ENCODE assay signal across 18 cellular contexts in genomic region chr5:31027726-31028125, GRCh38.
DNase-seq lines count a peak whose midpoint lies in the region; ATAC-seq, FAIRE-seq and TF ChIP-seq lines count a peak whose summit lies in the region.
"Had no signal": no experiment of that assay in that cellular context is flagged by ENCODE, and none has a peak within 500 bp of the region (broad histone marks: within the 10 kb centered on the region; RNA-seq: fewer than 3 reads in every experiment).

No MANE protein-coding gene starts in this region.

- H3K27me3 Mint-ChIP-seq in glutamatergic neuron (ENCODE audit: unreplicated experiment), result no peaks in the 10 kb centered on the region
- H3K27me3 Mint-ChIP-seq: CD8-positive, alpha-beta memory T cell had no signal

- no peak overlapping the region for H3K9ac ChIP-seq in smooth muscle cell (ENCODE audit: low read depth)
- H3K9ac ChIP-seq: BLaER1 treated with 17β-estradiol and CSF1 and Interleukin-3, amounts not matched to agents 10 nM and 100 nM had no signal

- no peaks in the 10 kb centered on the region for H3K36me3 ChIP-seq in mucosa of descending colon (ENCODE audit: low read depth)
- no peaks in the 10 kb centered on the region for H3K36me3 ChIP-seq in smooth muscle cell (ENCODE audit: low read depth)
- H3K36me3 ChIP-seq: BLaER1 treated with 17β-estradiol and CSF1 and Interleukin-3, amounts not matched to agents 10 nM and 100 nM had no signal

- DNase-seq in A549 (ENCODE audit: low read depth in 1 of 2, low spot score in 1 of 2) (peak in 1 of 2 experiments; percentile 20), RCC 7860 (ENCODE audit: low spot score) (peak; percentile 90), kidney glomerular epithelial cell (lab: John Stamatoyannopoulos, UW) (peak; percentile 94), mucosa of descending colon (no peak), glutamatergic neuron (no peak), smooth muscle cell (lab: John Stamatoyannopoulos, UW; ENCODE audit: unreplicated experiment) (no peak), middle frontal gyrus (ENCODE audit: extremely low spot score, low spot score) (no peak)
- DNase-seq: CD8-positive, alpha-beta memory T cell; DMS 273 treated with DMSO at 0.1 percent for 48 hours; EL; H7; NCI-H1105 treated with DMSO at 0.1 percent for 48 hours; NCI-H1694 treated with DMSO at 0.1 percent for 48 hours; NCI-H345; RPMI8226; SIG-M5 had no signal

- CTCF ChIA-PET in A549 (lab: Yijun Ruan, JAX), result no interaction called here

- peaks cover 2% of the 10 kb centered on the region for H3K4me1 Mint-ChIP-seq in glutamatergic neuron (ENCODE audit: low read depth, unreplicated experiment)
- H3K4me1 Mint-ChIP-seq: CD8-positive, alpha-beta memory T cell had no signal

- TF ChIP-seq RAD21 in A549 (conservative IDR thresholded peaks at IDR 0.05 in 1 of 2, IDR thresholded peaks at IDR 0.05 in 1 of 2), result no peak

- no peak overlapping the region for H3K27ac Mint-ChIP-seq in glutamatergic neuron (ENCODE audit: unreplicated experiment)
- H3K27ac Mint-ChIP-seq: CD8-positive, alpha-beta memory T cell had no signal

- H3K79me2 ChIP-seq in smooth muscle cell (ENCODE audit: low read depth), result no peaks in the 10 kb centered on the region

- H4K20me1 ChIP-seq in smooth muscle cell (ENCODE audit: low read depth), result no peaks in the 10 kb centered on the region
- H4K20me1 ChIP-seq: BLaER1 treated with 17β-estradiol and CSF1 and Interleukin-3, amounts not matched to agents 10 nM and 100 nM had no signal

- H3K36me3 Mint-ChIP-seq in glutamatergic neuron (ENCODE audit: unreplicated experiment), result no peaks in the 10 kb centered on the region
- H3K36me3 Mint-ChIP-seq: CD8-positive, alpha-beta memory T cell had no signal

- no peaks in the 10 kb centered on the region for H3F3A ChIP-seq in smooth muscle cell (ENCODE audit: low read depth)

- no peak overlapping the region for H3K4me3 Mint-ChIP-seq in glutamatergic neuron (ENCODE audit: unreplicated experiment)
- H3K4me3 Mint-ChIP-seq: CD8-positive, alpha-beta memory T cell had no signal

- H3K9me3 ChIP-seq in A549 (no peaks in the 10 kb centered on the region), mucosa of descending colon (no peaks in the 10 kb centered on the region), smooth muscle cell (replicated peaks; ENCODE audit: low read depth) (no peaks in the 10 kb centered on the region)
- H3K9me3 ChIP-seq: BLaER1 treated with 17β-estradiol and CSF1 and Interleukin-3, amounts not matched to agents 10 nM and 100 nM had no signal

- H3K4me3 ChIP-seq in A549 (no peak overlapping the region), mucosa of descending colon (no peak overlapping the region), smooth muscle cell (no peak overlapping the region)
- H3K4me3 ChIP-seq: BLaER1 treated with 17β-estradiol and CSF1 and Interleukin-3, amounts not matched to agents 10 nM and 100 nM had no signal

- H3K27ac ChIP-seq in A549, result no peak overlapping the region
- H3K27ac ChIP-seq in smooth muscle cell (ENCODE audit: low read depth), result no peak overlapping the region
- H3K27ac ChIP-seq: BLaER1 treated with 17β-estradiol and CSF1 and Interleukin-3, amounts not matched to agents 10 nM and 100 nM had no signal

- ATAC-seq in A549, result no peak
- ATAC-seq in mucosa of descending colon, result peak; percentile 99
- no peak for ATAC-seq in HG03159 (IDR thresholded peaks at IDR 0.05; ENCODE audit: unreplicated experiment)

- no peak overlapping the region for H2AFZ ChIP-seq in smooth muscle cell (ENCODE audit: low read depth)

- TF ChIP-seq POLR2A in A549 (IDR thresholded peaks at IDR 0.05; ENCODE audit: low read length), result no peak

- no peak for TF ChIP-seq CTCF in A549 (IDR thresholded peaks at IDR 0.05)
- no peak for TF ChIP-seq CTCF in mucosa of descending colon (IDR thresholded peaks at IDR 0.05)
- no peak for TF ChIP-seq CTCF in glutamatergic neuron (IDR thresholded peaks at IDR 0.05; ENCODE audit: partially characterized antibody, unreplicated experiment)
- TF ChIP-seq CTCF in smooth muscle cell (IDR thresholded peaks at IDR 0.05; ENCODE audit: borderline replicate concordance, insufficient read depth, poor library complexity, severe bottlenecking), result no peak

- H3K4me1 ChIP-seq in A549 (no peaks in the 10 kb centered on the region; the same call in 2 of the 3 replicates), mucosa of descending colon (ENCODE audit: low read depth) (peaks cover 2% of the 10 kb centered on the region), smooth muscle cell (ENCODE audit: low read depth) (no peaks in the 10 kb centered on the region)
- H3K4me1 ChIP-seq: BLaER1 treated with 17β-estradiol and CSF1 and Interleukin-3, amounts not matched to agents 10 nM and 100 nM had no signal

- H3K9me3 Mint-ChIP-seq in glutamatergic neuron (ENCODE audit: unreplicated experiment), result no peaks in the 10 kb centered on the region

- intact Hi-C loops in mucosa of descending colon (cut with DNase I, micrococcal nuclease), result no loop called here

- TF ChIP-seq EP300 in A549 (IDR thresholded peaks at IDR 0.05), result no peak

- H3K27me3 ChIP-seq in smooth muscle cell (ENCODE audit: low read depth), result no peaks in the 10 kb centered on the region
- H3K27me3 ChIP-seq: BLaER1 treated with 17β-estradiol and CSF1 and Interleukin-3, amounts not matched to agents 10 nM and 100 nM had no signal

- FAIRE-seq in A549 (lab: Jason Lieb, UNC) (no peak), RCC 7860 (lab: Jason Lieb, UNC) (peak; percentile 100)

- H3K4me2 ChIP-seq in A549 (0 out of 3 replicates have a peak overlapping the region, but pooled peaks have one; percentile 17), smooth muscle cell (no peak overlapping the region)
- H3K4me2 ChIP-seq: BLaER1 treated with 17β-estradiol and CSF1 and Interleukin-3, amounts not matched to agents 10 nM and 100 nM had no signal

- POLR2A ChIA-PET in A549 (lab: Yijun Ruan, JAX), result no interaction called here

TF ChIP-seq in A549, 52 proteins besides CTCF, POLR2A, EP300 and RAD21:
- TF ChIP-seq HEYL (CRISPR knock-in tag; IDR thresholded peaks at IDR 0.05) (no peak), EHMT2 (IDR thresholded peaks at IDR 0.05; ENCODE audit: low read depth) (peak; percentile 65; the same call in 1 of the 2 replicates), ZFP36 (IDR thresholded peaks at IDR 0.05; ENCODE audit: borderline replicate concordance, partially characterized antibody) (no peak)

Comparison
In these comparisons a context has a peak if more than half of its experiments do, and no peak if none do; other contexts are left out.
1. DNase-seq: peak in RCC 7860 (single experiment) and kidney glomerular epithelial cell (single experiment); none in mucosa of descending colon (0 of 3), glutamatergic neuron (single experiment), smooth muscle cell (single experiment) and middle frontal gyrus (single experiment).